In the genomic region with DNA sequence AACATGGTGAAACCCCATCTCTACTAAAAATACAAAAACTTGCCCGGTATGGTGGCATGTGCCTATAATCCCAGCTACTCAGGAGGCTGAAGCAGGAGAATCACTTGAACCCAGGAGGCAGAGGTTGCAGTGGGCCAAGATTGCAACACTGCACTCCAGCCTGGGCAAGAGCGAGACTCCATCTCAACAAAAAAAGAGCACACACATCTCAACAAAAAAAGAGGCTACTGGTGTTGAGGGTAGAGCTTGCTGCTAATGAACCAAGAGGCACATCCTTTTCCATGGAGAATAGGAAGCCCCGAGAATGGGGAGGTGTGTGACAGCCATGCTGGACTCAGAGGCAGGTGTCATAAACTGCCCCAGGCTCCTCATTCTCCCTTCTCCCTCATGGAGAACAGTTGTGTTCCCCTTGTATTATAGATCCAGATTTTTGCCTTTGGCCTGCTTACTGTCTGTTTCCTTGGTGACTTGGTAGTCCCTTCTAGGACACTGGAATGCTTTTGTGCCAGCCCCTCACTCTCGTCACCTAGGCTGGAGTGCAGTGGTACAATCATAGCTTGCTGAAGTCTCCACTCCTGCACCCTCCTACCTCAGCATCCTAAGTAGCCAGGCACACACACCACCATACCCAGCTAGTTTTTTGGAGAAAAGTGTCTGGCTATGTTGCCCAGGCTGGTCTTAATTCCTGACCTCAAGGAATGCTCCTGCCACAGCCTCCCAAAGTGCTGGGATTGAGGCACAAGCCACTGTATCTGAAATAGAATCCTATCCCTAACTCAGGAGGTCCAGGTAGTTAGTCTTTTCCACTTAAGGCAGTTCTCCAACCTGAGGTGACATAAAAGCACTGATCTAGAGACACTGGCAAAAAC, we compare ENCODE assay signal across 10 cellular contexts. TPM values are rescaled to one million over a fixed set of nuclear protein-coding genes. Genes with fewer than 3 reads are reported as not detected.
DNase-seq lines count a peak whose midpoint lies in the region; ATAC-seq, FAIRE-seq and TF ChIP-seq lines count a peak whose summit lies in the region.
"Had no signal": no experiment of that assay in that cellular context is flagged by ENCODE, and none has a peak within 500 bp of the region (broad histone marks: within the 10 kb centered on the region; RNA-seq: fewer than 3 reads in every experiment).

No MANE protein-coding gene starts in this region.

- intact Hi-C loops in endothelial cell of umbilical vein (cut with micrococcal nuclease) = no loop called here

- H3K4me3 ChIP-seq in GM12865 (ENCODE audit: low read depth, low read length) (no peak overlapping the region), endothelial cell of umbilical vein (replicated peaks in 1 of 3; ENCODE audit: insufficient read depth in 1 of 3, low read depth in 1 of 3, low read length in 3 of 3) (no peak overlapping the region)

- peak; percentile 78 for TF ChIP-seq POLR2A in endothelial cell of umbilical vein (IDR thresholded peaks at IDR 0.05; ENCODE audit: low read depth, low read length)

- H3K4me1 ChIP-seq in endothelial cell of umbilical vein (ENCODE audit: control insufficient read depth, extremely low read depth, insufficient read depth, low read length) = peaks cover 14% of the 10 kb centered on the region

- peaks cover 34% of the 10 kb centered on the region for H3K79me2 ChIP-seq in endothelial cell of umbilical vein (ENCODE audit: control insufficient read depth, insufficient read depth, low read length)

- H3K27ac ChIP-seq in endothelial cell of umbilical vein (ENCODE audit: insufficient read depth, low read depth, low read length) = no peak overlapping the region

- peaks cover 3% of the 10 kb centered on the region for H3K9me3 ChIP-seq in endothelial cell of umbilical vein (replicated peaks; ENCODE audit: control insufficient read depth, insufficient read depth, low read length)

- POLR2A ChIA-PET in endothelial cell of umbilical vein (lab: Charles Lee) = no interaction called here

- in situ Hi-C loops in ACHN (cut with HindIII; ENCODE audit: low pct_ligation_motif_present, low pct_unique_long_range_greater_than_20kb, low sequenced_read_pairs) = no loop called here

- H3K36me3 ChIP-seq in endothelial cell of umbilical vein (ENCODE audit: control insufficient read depth in 2 of 2, extremely low read depth in 1 of 2, insufficient read depth in 2 of 2, low read length in 2 of 2) = peaks cover 41% of the 10 kb centered on the region in 2 experiments

- H3K4me2 ChIP-seq in endothelial cell of umbilical vein (ENCODE audit: insufficient read depth, low read length) = no peak overlapping the region

- no peaks in the 10 kb centered on the region for H3K27me3 ChIP-seq in endothelial cell of umbilical vein (ENCODE audit: control insufficient read depth in 2 of 2, insufficient read depth in 2 of 2, low read length in 2 of 2)

- CTCF ChIA-PET in endothelial cell of umbilical vein (lab: Charles Lee) = interaction anchor here (1.3 kb wide), 1 partner anchor 49 kb away, joined by 3 read pairs; a partner anchor contains a TSS

- no peak for ATAC-seq in HG02759 (IDR thresholded peaks at IDR 0.05; ENCODE audit: unreplicated experiment)

- no peak for FAIRE-seq in endothelial cell of umbilical vein (lab: Jason Lieb, UNC)
- FAIRE-seq in GM19239 (lab: Jason Lieb, UNC) = no peak

- BruUV-seq in endothelial cell of umbilical vein (replicated peaks; lab: Mats Ljungman, UMichigan) = no TSS peak

- no peak overlapping the region for H3K9ac ChIP-seq in endothelial cell of umbilical vein (replicated peaks; ENCODE audit: extremely low read depth, insufficient read depth, low read length)

- H2AFZ ChIP-seq in endothelial cell of umbilical vein (ENCODE audit: low read depth, low read length) = no peak overlapping the region

- H4K20me1 ChIP-seq in endothelial cell of umbilical vein (replicated peaks; ENCODE audit: control insufficient read depth, extremely low read depth, insufficient read depth, low read length) = no peaks in the 10 kb centered on the region

- no peaks in the 10 kb centered on the region for H3K9me1 ChIP-seq in endothelial cell of umbilical vein (replicated peaks; ENCODE audit: control insufficient read depth, extremely low read depth, insufficient read depth, low read length)

- peak; percentile 8 for DNase-seq in ACHN
- DNase-seq in GM12865 (ENCODE audit: low read depth) = peak; percentile 53
- peak; percentile 49 for DNase-seq in RKO (ENCODE audit: low spot score)
- no peak for DNase-seq in endothelial cell of umbilical vein (ENCODE audit: low read depth, low spot score)
- no peak for DNase-seq in NCI-H146 treated with DMSO at 0.1 percent for 48 hours (lab: John Stamatoyannopoulos, UW; ENCODE audit: unreplicated experiment)
- no peak for DNase-seq in GM19239 (ENCODE audit: insufficient read length, low spot score)
- DNase-seq in iPS-NIHi7 (ENCODE audit: extremely low spot score) = no peak
- DNase-seq: activated naive CD4-positive, alpha-beta T cell treated with anti-CD3 and anti-CD28 coated beads, Interleukin-2, amount 10 ng/mL, durations not matched to agents 7 days and 5 days; GOT3 had no signal

- TF ChIP-seq CTCF in GM12865 (IDR thresholded peaks at IDR 0.05; ENCODE audit: insufficient read depth, low read depth, low read length, missing control alignments) (no peak), endothelial cell of umbilical vein (IDR thresholded peaks at IDR 0.05; ENCODE audit: extremely low read depth in 1 of 2, insufficient read depth in 1 of 2, low read depth in 1 of 2, low read length in 2 of 2) (no peak)

- dilution Hi-C loops in endothelial cell of umbilical vein (cut with MboI; ENCODE audit: extremely low pct_ligation_motif_present, low sequenced_read_pairs) = no loop called here

TF ChIP-seq in endothelial cell of umbilical vein, 7 proteins besides CTCF, POLR2A, EP300 and RAD21:
- TF ChIP-seq MYC (IDR thresholded peaks at IDR 0.05; ENCODE audit: low read depth, low read length) = no peak
- no peak for TF ChIP-seq JUN (IDR thresholded peaks at IDR 0.05; ENCODE audit: borderline replicate concordance, insufficient read depth, insufficient read length, low read depth)
- peak; percentile 75 for TF ChIP-seq POLR2AphosphoS5 (IDR thresholded peaks at IDR 0.05; ENCODE audit: insufficient read depth, low read depth, low read length)
- TF ChIP-seq GATA2 (IDR thresholded peaks at IDR 0.05; ENCODE audit: insufficient read depth, insufficient read length, low read depth, low read length) = no peak
- TF ChIP-seq FOS (IDR thresholded peaks at IDR 0.05; ENCODE audit: borderline replicate concordance, insufficient read depth, low read length) = no peak
- no peak for TF ChIP-seq EZH2 (IDR thresholded peaks at IDR 0.05; ENCODE audit: borderline replicate concordance, low read depth, low read length, severe bottlenecking)
- TF ChIP-seq, protein P1, sequence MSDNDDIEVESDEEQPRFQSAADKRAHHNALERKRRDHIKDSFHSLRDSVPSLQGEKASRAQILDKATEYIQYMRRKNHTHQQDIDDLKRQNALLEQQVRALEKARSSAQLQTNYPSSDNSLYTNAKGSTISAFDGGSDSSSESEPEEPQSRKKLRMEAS (IDR thresholded peaks at IDR 0.05; ENCODE audit: insufficient read depth, insufficient read length) = no peak
TF ChIP-seq in endothelial cell of umbilical vein: peak in this region for 1.

RNA-seq across cellular contexts. Expression of a gene that starts 5.1 kb away (rescaled TPM):
- total RNA-seq in endothelial cell of umbilical vein = 1,231 and 1,361 TPM in 2 replicates
- polyA plus RNA-seq in endothelial cell of umbilical vein = 2,140 and 3,007 TPM in 2 replicates
- 2,997 and 3,263 TPM in 2 replicates for polyA plus RNA-seq in endothelial cell of umbilical vein (2011; cell fraction: cytosol; rRNA removed)
- polyA plus RNA-seq in endothelial cell of umbilical vein (2011; cell fraction: nucleus; rRNA removed) = 604 and 667 TPM in 2 replicates
- polyA plus RNA-seq in endothelial cell of umbilical vein (2012) = 1,827 and 2,215 TPM in 2 replicates
- polyA minus RNA-seq in endothelial cell of umbilical vein = 431 and 482 TPM in 2 replicates
- 1,395 TPM for polyA minus RNA-seq in endothelial cell of umbilical vein (2011; cell fraction: cytosol; rRNA and poly(A)+ RNA removed)
- polyA minus RNA-seq in endothelial cell of umbilical vein (2011; cell fraction: nucleus; rRNA and poly(A)+ RNA removed) = 81.6 and 96.0 TPM in 2 replicates

RNA-seq across cellular contexts. Expression of a gene that starts 5.2 kb away (rescaled TPM):
- total RNA-seq in endothelial cell of umbilical vein = 18.5 and 18.9 TPM in 2 replicates
- 10.8 and 12.6 TPM in 2 replicates for polyA plus RNA-seq in endothelial cell of umbilical vein
- polyA plus RNA-seq in endothelial cell of umbilical vein (2011; cell fraction: cytosol; rRNA removed) = 6.9 and 8.6 TPM in 2 replicates
- polyA plus RNA-seq in endothelial cell of umbilical vein (2011; cell fraction: nucleus; rRNA removed) = 27.9 and 32.9 TPM in 2 replicates
- 12.9 and 18.9 TPM in 2 replicates for polyA plus RNA-seq in endothelial cell of umbilical vein (2012)
- 9.7 and 13.4 TPM in 2 replicates for polyA minus RNA-seq in endothelial cell of umbilical vein
- polyA minus RNA-seq in endothelial cell of umbilical vein (2011; cell fraction: cytosol; rRNA and poly(A)+ RNA removed) = 6.0 TPM
- polyA minus RNA-seq in endothelial cell of umbilical vein (2011; cell fraction: nucleus; rRNA and poly(A)+ RNA removed) = 16.4 and 17.8 TPM in 2 replicates

RNA-seq across cellular contexts. Expression of a gene that starts 21.9 kb away (rescaled TPM):
- total RNA-seq in endothelial cell of umbilical vein = 8.9 and 10.6 TPM in 2 replicates
- polyA plus RNA-seq in endothelial cell of umbilical vein = 6.1 and 6.3 TPM in 2 replicates
- 6.9 and 8.1 TPM in 2 replicates for polyA plus RNA-seq in endothelial cell of umbilical vein (2011; cell fraction: cytosol; rRNA removed)
- 20.1 and 21.6 TPM in 2 replicates for polyA plus RNA-seq in endothelial cell of umbilical vein (2011; cell fraction: nucleus; rRNA removed)
- polyA plus RNA-seq in endothelial cell of umbilical vein (2012) = 6.3 and 8.1 TPM in 2 replicates
- 13.3 and 15.3 TPM in 2 replicates for polyA minus RNA-seq in endothelial cell of umbilical vein
- polyA minus RNA-seq in endothelial cell of umbilical vein (2011; cell fraction: cytosol; rRNA and poly(A)+ RNA removed) = 7.9 TPM
- 7.6 and 8.2 TPM in 2 replicates for polyA minus RNA-seq in endothelial cell of umbilical vein (2011; cell fraction: nucleus; rRNA and poly(A)+ RNA removed)

RNA-seq across cellular contexts. Expression of a gene that starts 49.1 kb away (rescaled TPM):
- total RNA-seq in endothelial cell of umbilical vein = 17.0 and 19.3 TPM in 2 replicates
- 26.1 and 33.5 TPM in 2 replicates for polyA plus RNA-seq in endothelial cell of umbilical vein
- polyA plus RNA-seq in endothelial cell of umbilical vein (2011; cell fraction: cytosol; rRNA removed) = 13.7 and 16.7 TPM in 2 replicates
- polyA plus RNA-seq in endothelial cell of umbilical vein (2011; cell fraction: nucleus; rRNA removed) = 24.4 and 33.0 TPM in 2 replicates
- polyA plus RNA-seq in endothelial cell of umbilical vein (2012) = 10.9 and 15.6 TPM in 2 replicates
- 9.5 and 15.3 TPM in 2 replicates for polyA minus RNA-seq in endothelial cell of umbilical vein
- 18.9 TPM for polyA minus RNA-seq in endothelial cell of umbilical vein (2011; cell fraction: cytosol; rRNA and poly(A)+ RNA removed)
- polyA minus RNA-seq in endothelial cell of umbilical vein (2011; cell fraction: nucleus; rRNA and poly(A)+ RNA removed) = 9.1 and 10.6 TPM in 2 replicates

Comparison
In these comparisons a context has a peak if more than half of its experiments do, and no peak if none do; other contexts are left out.
1. DNase-seq: peak in ACHN (single experiment), GM12865 (single experiment) and RKO (single experiment); none in endothelial cell of umbilical vein (single experiment), NCI-H146 treated with DMSO at 0.1 percent for 48 hours (single experiment), GM19239 (single experiment) and iPS-NIHi7 (single experiment).